In the genomic region with DNA sequence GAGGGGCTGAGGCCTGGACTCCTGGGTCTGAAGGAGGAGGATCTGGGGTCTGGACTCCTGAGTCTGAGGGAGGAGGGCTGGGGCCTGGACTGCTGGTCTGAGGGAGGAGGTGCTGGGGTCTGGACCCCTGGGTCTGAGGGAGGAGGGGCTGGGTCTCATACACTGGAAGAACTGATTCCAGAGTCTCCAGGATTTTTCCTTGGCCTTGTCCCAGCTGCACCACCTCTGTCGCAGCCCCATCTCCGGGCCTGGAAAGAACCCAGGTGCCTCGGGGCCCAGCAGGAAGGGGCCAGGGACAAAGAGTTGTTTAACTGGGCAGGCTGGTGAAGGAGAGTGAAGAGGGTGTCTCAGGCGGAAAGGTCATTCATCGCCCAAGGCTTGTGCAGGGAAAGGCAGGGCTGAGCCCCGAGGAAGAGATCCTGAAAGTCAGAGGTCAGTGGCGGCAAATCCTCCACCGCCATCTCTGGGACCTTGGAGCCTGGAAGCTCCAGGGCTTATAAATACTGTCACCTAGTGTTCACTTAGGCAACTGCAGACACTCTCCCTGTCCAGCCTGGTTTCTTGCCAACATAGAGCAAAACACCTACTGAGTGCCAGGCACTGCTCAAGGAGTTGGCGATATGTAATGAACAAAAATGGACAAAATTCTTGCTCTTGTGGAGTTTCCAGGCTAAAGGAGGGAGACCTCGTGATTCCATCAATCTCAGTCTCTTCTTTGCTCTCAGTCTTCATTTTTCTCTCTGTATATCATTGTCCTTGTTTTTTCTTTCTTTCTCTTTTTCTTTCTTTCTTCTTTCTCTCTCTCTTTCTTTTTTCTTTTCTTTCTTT, we compare ENCODE assay signal across 8 cellular contexts. TPM values are rescaled to one million over a fixed set of nuclear protein-coding genes. Genes with fewer than 3 reads are reported as not detected.
DNase-seq lines count a peak whose midpoint lies in the region; ATAC-seq, FAIRE-seq and TF ChIP-seq lines count a peak whose summit lies in the region.

No MANE protein-coding gene starts in this region.

- peaks cover 0 to 3% (median 0%) of the 10 kb centered on the region in 8 donors for H3K9me3 Mint-ChIP-seq in CD4-positive, alpha-beta memory T cell
- H3K9me3 Mint-ChIP-seq in T-helper 2 cell treated with Interferon-gamma antibody and Interleukin-4, amounts not matched to agents 5 μg/mL and 100 μg/mL, for 36 hours = no peaks in the 10 kb centered on the region

- H3K36me3 ChIP-seq in CD4-positive, alpha-beta memory T cell (ENCODE audit: insufficient read depth, low read length) = no peaks in the 10 kb centered on the region
- no peaks in the 10 kb centered on the region for H3K36me3 ChIP-seq in kidney (ENCODE audit: control insufficient read depth in 1 of 2, insufficient read depth in 2 of 2, low read length in 2 of 2)

- FAIRE-seq in kidney (lab: Jason Lieb, UNC) = no peak

- CTCF ChIA-PET in CD4-positive, alpha-beta memory T cell (lab: Charles Lee; ENCODE audit: partially characterized antibody) = interaction anchor here (0.6 to 4.3 kb wide), 10 partner anchors 9 to 117 kb away, joined by 3 to 65 read pairs (median 4); a partner anchor contains a TSS

- ATAC-seq in GM21576 (IDR thresholded peaks at IDR 0.05; ENCODE audit: unreplicated experiment) (peak; percentile 37), GM18861 (IDR thresholded peaks at IDR 0.05; ENCODE audit: unreplicated experiment) (no peak)

- H3K4me3 Mint-ChIP-seq in CD4-positive, alpha-beta memory T cell = peak overlapping the region in 7 of 8 donors; percentile 73 to 84 (median 79)
- H3K4me3 Mint-ChIP-seq in T-helper 2 cell treated with Interferon-gamma antibody and Interleukin-4, amounts not matched to agents 5 μg/mL and 100 μg/mL, for 36 hours = peak overlapping the region; percentile 61

- H3K27ac Mint-ChIP-seq in CD4-positive, alpha-beta memory T cell = peak overlapping the region; percentile 77 to 96 (median 93)
- H3K27ac Mint-ChIP-seq in T-helper 2 cell treated with Interferon-gamma antibody and Interleukin-4, amounts not matched to agents 5 μg/mL and 100 μg/mL, for 36 hours = peak overlapping the region; percentile 99

- POLR2A ChIA-PET in CD4-positive, alpha-beta memory T cell (lab: Charles Lee; ENCODE audit: partially characterized antibody) = interaction anchor here (0.8 to 2.3 kb wide), 9 partner anchors 9 to 231 kb away, joined by 3 to 22 read pairs (median 5); a partner anchor contains a TSS

- H3K27me3 ChIP-seq in CD4-positive, alpha-beta memory T cell (ENCODE audit: insufficient read depth, low read length) = no peaks in the 10 kb centered on the region

- H3K9me3 ChIP-seq in CD4-positive, alpha-beta memory T cell (ENCODE audit: control insufficient read depth in 1 of 2, low read length in 2 of 2) = no peaks in the 10 kb centered on the region
- H3K9me3 ChIP-seq in kidney (ENCODE audit: control insufficient read depth in 1 of 2, low read length in 2 of 2) = no peaks in the 10 kb centered on the region

- peak; percentile 59 to 72 (median 62) for DNase-seq in CD4-positive, alpha-beta memory T cell
- DNase-seq in NCI-H146 treated with DMSO at 0.1 percent for 48 hours (lab: John Stamatoyannopoulos, UW; ENCODE audit: unreplicated experiment) = peak; percentile 68
- DNase-seq in T-helper 2 cell treated with Interferon-gamma antibody and Interleukin-4, amounts not matched to agents 5 μg/mL and 100 μg/mL, for 36 hours (ENCODE audit: low spot score) = peak; percentile 53
- peak; percentile 64 for DNase-seq in central memory CD4-positive, alpha-beta T cell
- DNase-seq in kidney = no peak
- DNase-seq in stimulated activated CD8-positive, alpha-beta memory T cell treated with anti-CD3 and anti-CD28 coated beads, Interleukin-2, amount 100 ng/mL, for 1 hour (ENCODE audit: low read depth in 2 of 2) = peak; percentile 15 to 31

- TF ChIP-seq CTCF in kidney (IDR thresholded peaks at IDR 0.05; ENCODE audit: borderline replicate concordance, extremely low read depth, insufficient read depth) = peak; percentile 93

- H3K27ac ChIP-seq in CD4-positive, alpha-beta memory T cell (ENCODE audit: low read depth, low read length) = peak overlapping the region; percentile 46
- no peak overlapping the region for H3K27ac ChIP-seq in kidney (ENCODE audit: low read depth in 2 of 2, low read length in 2 of 2)

- intact Hi-C loops in CD4-positive, alpha-beta memory T cell (cut with micrococcal nuclease) = loop anchor here (1.0 to 10.0 kb wide), 6 partner anchors 20 to 338 kb away; no protein-coding TSS in a partner anchor
- intact Hi-C loops in kidney (cut with DNase I) = no loop called here

- H3K36me3 Mint-ChIP-seq in CD4-positive, alpha-beta memory T cell = no peaks in the 10 kb centered on the region
- no peaks in the 10 kb centered on the region for H3K36me3 Mint-ChIP-seq in T-helper 2 cell treated with Interferon-gamma antibody and Interleukin-4, amounts not matched to agents 5 μg/mL and 100 μg/mL, for 36 hours (ENCODE audit: low read depth)

- H3K4me1 Mint-ChIP-seq in CD4-positive, alpha-beta memory T cell = peaks cover 30 to 52% (median 37%) of the 10 kb centered on the region in 4 donors
- peaks cover 36% of the 10 kb centered on the region for H3K4me1 Mint-ChIP-seq in T-helper 2 cell treated with Interferon-gamma antibody and Interleukin-4, amounts not matched to agents 5 μg/mL and 100 μg/mL, for 36 hours (ENCODE audit: low read depth)

- no peak overlapping the region for H3K4me3 ChIP-seq in CD4-positive, alpha-beta memory T cell (ENCODE audit: low read length in 2 of 2)
- no peak overlapping the region for H3K4me3 ChIP-seq in kidney (ENCODE audit: low read length in 2 of 2)

- no peak overlapping the region for H3K9ac ChIP-seq in kidney (ENCODE audit: low read length in 2 of 2)

- peaks cover 47% of the 10 kb centered on the region for H3K4me1 ChIP-seq in CD4-positive, alpha-beta memory T cell (ENCODE audit: insufficient read depth, low read length)
- H3K4me1 ChIP-seq in kidney (ENCODE audit: control insufficient read depth in 1 of 2, insufficient read depth in 1 of 2, low read depth in 1 of 2, low read length in 2 of 2) = no peaks in the 10 kb centered on the region

- H3K27me3 Mint-ChIP-seq in CD4-positive, alpha-beta memory T cell = peaks cover 0 to 2% of the 10 kb centered on the region in 2 donors
- H3K27me3 Mint-ChIP-seq in T-helper 2 cell treated with Interferon-gamma antibody and Interleukin-4, amounts not matched to agents 5 μg/mL and 100 μg/mL, for 36 hours (ENCODE audit: low read depth) = peaks cover 2% of the 10 kb centered on the region

RNA-seq across cellular contexts. Expression of a gene that starts 4.4 kb away (rescaled TPM):
- 10 to 100 TPM; 33.6 to 33.9 TPM for total RNA-seq in CD4-positive, alpha-beta memory T cell
- 10 to 100 TPM; 10.5 to 23.7 TPM for polyA plus RNA-seq in CD4-positive, alpha-beta memory T cell
- 6.1 TPM for total RNA-seq in kidney
- polyA plus RNA-seq in kidney (ENCODE audit: insufficient read depth, low read depth, low replicate concordance) = 0.80 TPM

RNA-seq across cellular contexts. Expression of a gene that starts 17.1 kb away (rescaled TPM):
- under 1 TPM; 0.49 to 0.97 TPM for total RNA-seq in CD4-positive, alpha-beta memory T cell
- polyA plus RNA-seq in CD4-positive, alpha-beta memory T cell = under 1 TPM; 0.27 to 0.50 TPM
- total RNA-seq in kidney = 4.2 TPM
- 1.8 TPM for polyA plus RNA-seq in kidney (ENCODE audit: insufficient read depth, low read depth, low replicate concordance)

RNA-seq across cellular contexts. Expression of a gene that starts 30.4 kb away (rescaled TPM):
- total RNA-seq in CD4-positive, alpha-beta memory T cell = 10 to 100 TPM; 57.6 to 57.9 TPM
- 10 to 100 TPM in 1 of 2 donors, 1 to 10 TPM in 1; 3.8 to 13.7 TPM for polyA plus RNA-seq in CD4-positive, alpha-beta memory T cell
- total RNA-seq in kidney = 34.6 TPM
- polyA plus RNA-seq in kidney (ENCODE audit: insufficient read depth, low read depth, low replicate concordance) = 25.1 TPM

RNA-seq across cellular contexts. Expression of a gene that starts 41.9 kb away (rescaled TPM):
- 10 to 100 TPM; 18.1 to 20.7 TPM for total RNA-seq in CD4-positive, alpha-beta memory T cell
- 1 to 10 TPM; 4.3 to 4.9 TPM for polyA plus RNA-seq in CD4-positive, alpha-beta memory T cell
- total RNA-seq in kidney = 12.7 TPM
- polyA plus RNA-seq in kidney (ENCODE audit: insufficient read depth, low read depth, low replicate concordance) = 3.3 TPM
